Comparison of ENCODE assay signal across 18 cellular contexts in genomic region chr15:63449711-63450110, GRCh38. TPM values are rescaled to one million over a fixed set of nuclear protein-coding genes. Genes with fewer than 3 reads are reported as not detected.
DNase-seq lines count a peak whose midpoint lies in the region; ATAC-seq and TF ChIP-seq lines count a peak whose summit lies in the region.
"Had no signal": no experiment of that assay in that cellular context is flagged by ENCODE, and none has a peak within 500 bp of the region (broad histone marks: within the 10 kb centered on the region; RNA-seq: fewer than 3 reads in every experiment).

No MANE protein-coding gene starts in this region.

- H3K27ac Mint-ChIP-seq in CD14-positive monocyte (peak overlapping the region; percentile 67 to 97 (median 87)), endodermal cell (peak overlapping the region; percentile 47), nephron (peak overlapping the region; percentile 25 to 61 (median 36))

- TF ChIP-seq POLR2A in IMR-90 (IDR thresholded peaks at IDR 0.05; ENCODE audit: low read depth, low read length), result no peak
- no peak for TF ChIP-seq POLR2A in suprapubic skin (IDR thresholded peaks at IDR 0.05)

- H3K4me3 Mint-ChIP-seq in CD14-positive monocyte (no peak overlapping the region), endodermal cell (peak overlapping the region; percentile 28), nephron (no peak overlapping the region)

- TF ChIP-seq RAD21 in IMR-90 (IDR thresholded peaks at IDR 0.05; ENCODE audit: low read length), result no peak

- no peak overlapping the region for H4K91ac ChIP-seq in IMR-90 (ENCODE audit: insufficient read depth, low read depth, low read length)

- 0 out of 2 replicates have a peak, but pooled peaks cover 2% of the 10 kb centered on the region for H3K9me1 ChIP-seq in IMR-90 (ENCODE audit: insufficient read depth, low read length)

- no peak overlapping the region for H2AK9ac ChIP-seq in IMR-90 (replicated peaks; ENCODE audit: low read depth, low read length, poor library complexity)

- H2AFZ ChIP-seq in IMR-90 (replicated peaks; ENCODE audit: low read length, poor library complexity), result peak overlapping the region; percentile 72

- H3K9me3 ChIP-seq in IMR-90 (ENCODE audit: control insufficient read depth, insufficient read depth, low read length) (no peaks in the 10 kb centered on the region), endodermal cell (ENCODE audit: control insufficient read depth, low read length) (no peaks in the 10 kb centered on the region), suprapubic skin (no peaks in the 10 kb centered on the region)
- H3K9me3 ChIP-seq: heart right ventricle, prostate gland had no signal

- BruUV-seq in IMR-90 (replicated peaks; lab: Mats Ljungman, UMichigan), result no TSS peak

- H3K4me1 ChIP-seq in IMR-90 (ENCODE audit: control insufficient read depth, insufficient read depth, low read length) (peaks cover 4% of the 10 kb centered on the region; the same call in 1 of the 2 replicates), endodermal cell (ENCODE audit: control insufficient read depth, insufficient read depth, low read length) (peaks cover 16% of the 10 kb centered on the region), suprapubic skin (peaks cover 6% of the 10 kb centered on the region)
- H3K4me1 ChIP-seq: prostate gland had no signal

- no peak overlapping the region for H3K23ac ChIP-seq in IMR-90 (ENCODE audit: low read depth, low read length)

- intact Hi-C loops in CD14-positive monocyte (cut with micrococcal nuclease), result no loop called here
- intact Hi-C loops in IMR-90 (cut with micrococcal nuclease), result no loop called here

- in situ Hi-C loops in IMR-90 (cut with MboI; ENCODE audit: low sequenced_read_pairs), result no loop called here

- TF ChIP-seq CTCF in CD14-positive monocyte (IDR thresholded peaks at IDR 0.05) (no peak), IMR-90 (conservative IDR thresholded peaks at IDR 0.05; ENCODE audit: low read depth, low read length) (no peak), endodermal cell (conservative IDR thresholded peaks at IDR 0.05) (no peak), nephron (IDR thresholded peaks at IDR 0.05; ENCODE audit: unreplicated experiment in 3 of 3) (no peak), suprapubic skin (IDR thresholded peaks at IDR 0.05) (no peak)

- H3K79me1 ChIP-seq in IMR-90 (ENCODE audit: low read depth in 1 of 2, low read length in 2 of 2), result no peaks in the 10 kb centered on the region

- no peak overlapping the region for H3K18ac ChIP-seq in IMR-90 (ENCODE audit: low read depth, low read length)

- CTCF ChIA-PET in IMR-90 (lab: Yijun Ruan, JAX), result no interaction called here

- H3K4ac ChIP-seq in IMR-90 (ENCODE audit: low read depth, low read length), result no peak overlapping the region

- no peak overlapping the region for H3K4me2 ChIP-seq in IMR-90 (ENCODE audit: low read depth, low read length)

- POLR2A ChIA-PET in IMR-90 (lab: Charles Lee; ENCODE audit: unreplicated experiment), result no interaction called here

- H3K27me3 Mint-ChIP-seq in CD14-positive monocyte (ENCODE audit: low read depth in 3 of 3) (no peaks in the 10 kb centered on the region), endodermal cell (ENCODE audit: insufficient read depth) (no peaks in the 10 kb centered on the region), nephron (ENCODE audit: low read depth) (no peaks in the 10 kb centered on the region)

- no peak overlapping the region for H2AK5ac ChIP-seq in IMR-90 (ENCODE audit: low read depth, low read length)

- H3K14ac ChIP-seq in IMR-90 (replicated peaks; ENCODE audit: low read depth, low read length), result no peak overlapping the region

- no peak overlapping the region for H2BK15ac ChIP-seq in IMR-90 (ENCODE audit: low read depth, low read length)

- ATAC-seq in IMR-90 (ENCODE audit: low read depth), result peak; percentile 56
- no peak for ATAC-seq in HG03565 (IDR thresholded peaks at IDR 0.05; ENCODE audit: unreplicated experiment)
- ATAC-seq: esophagus mucosa, heart right ventricle, left cardiac atrium, Right ventricle myocardium inferior had no signal

- H4K5ac ChIP-seq in IMR-90 (ENCODE audit: low read depth, low read length), result no peak overlapping the region

- H3K56ac ChIP-seq in IMR-90 (ENCODE audit: extremely low read depth, insufficient read depth, low read length), result no peak overlapping the region

- no peak overlapping the region for H3K4me3 ChIP-seq in IMR-90 (ENCODE audit: insufficient read depth, low read depth, low read length)
- no peak overlapping the region for H3K4me3 ChIP-seq in endodermal cell (ENCODE audit: low read length)
- H3K4me3 ChIP-seq in suprapubic skin, result no peak overlapping the region
- H3K4me3 ChIP-seq: heart right ventricle, prostate gland had no signal

- H3K36me3 Mint-ChIP-seq in CD14-positive monocyte (no peaks in the 10 kb centered on the region), endodermal cell (ENCODE audit: low read depth) (no peaks in the 10 kb centered on the region), nephron (ENCODE audit: low read depth) (no peaks in the 10 kb centered on the region)

- H4K8ac ChIP-seq in IMR-90 (ENCODE audit: low read depth in 2 of 2, low read length in 2 of 2), result no peak overlapping the region

- H3K36me3 ChIP-seq in IMR-90 (ENCODE audit: control insufficient read depth, insufficient read depth, low read length) (no peaks in the 10 kb centered on the region), endodermal cell (ENCODE audit: control insufficient read depth, insufficient read depth, low read length) (no peaks in the 10 kb centered on the region), suprapubic skin (no peaks in the 10 kb centered on the region)
- H3K36me3 ChIP-seq: brain microvascular endothelial cell, heart right ventricle, prostate gland had no signal

- no peak overlapping the region for H3K9ac ChIP-seq in IMR-90 (ENCODE audit: low read depth, low read length)
- H3K9ac ChIP-seq in endodermal cell (ENCODE audit: extremely low read depth, low read length, poor library complexity, severe bottlenecking), result no peak overlapping the region

- H3K27ac ChIP-seq in IMR-90 (ENCODE audit: insufficient read depth, low read length) (no peak overlapping the region), endodermal cell (ENCODE audit: low read depth, low read length) (no peak overlapping the region), suprapubic skin (no peak overlapping the region)
- H3K27ac ChIP-seq: brain microvascular endothelial cell, prostate gland had no signal

- no peak overlapping the region for H2BK5ac ChIP-seq in IMR-90 (ENCODE audit: low read depth, low read length, poor library complexity, severe bottlenecking)

- H4K20me1 ChIP-seq in IMR-90 (ENCODE audit: insufficient read depth, low read length), result no peaks in the 10 kb centered on the region

- H3K27me3 ChIP-seq in IMR-90 (ENCODE audit: control insufficient read depth, insufficient read depth, low read length) (peaks cover 10% of the 10 kb centered on the region), endodermal cell (ENCODE audit: control insufficient read depth, insufficient read depth, low read length, poor library complexity, severe bottlenecking) (no peaks in the 10 kb centered on the region), suprapubic skin (no peaks in the 10 kb centered on the region)
- H3K27me3 ChIP-seq: brain microvascular endothelial cell, heart right ventricle had no signal

- dilution Hi-C loops in IMR-90 (cut with HindIII; ENCODE audit: low sequenced_read_pairs, unreplicated experiment), result no loop called here

- H3K9me3 Mint-ChIP-seq in CD14-positive monocyte (peaks cover 0 to 5% (median 2%) of the 10 kb centered on the region in 7 donors), endodermal cell (no peaks in the 10 kb centered on the region), nephron (no peaks in the 10 kb centered on the region)

- no peak for DNase-seq in CD14-positive monocyte (ENCODE audit: low spot score)
- DNase-seq in IMR-90, result no peak
- peak; percentile 86 for DNase-seq in endodermal cell
- no peak for DNase-seq in suprapubic skin (ENCODE audit: low spot score in 2 of 2)
- no peak for DNase-seq in DMS 273 (lab: John Stamatoyannopoulos, UW; ENCODE audit: unreplicated experiment)
- DNase-seq in NCI-H1930 (lab: John Stamatoyannopoulos, UW), result no peak
- DNase-seq: activated naive CD4-positive, alpha-beta T cell treated with anti-CD3 and anti-CD28 coated beads, Interleukin-2, amount 50 U/mL, for 16 hours; activated T-cell treated with anti-CD3 and anti-CD28 coated beads for 4 hours; brain microvascular endothelial cell; DMS153; heart right ventricle; left cardiac atrium; NCI-H748 treated with DMSO at 0.1 percent for 48 hours had no signal

- H2BK120ac ChIP-seq in IMR-90 (ENCODE audit: low read depth, low read length), result no peak overlapping the region; the same call in 1 of the 2 replicates

- WGBS in IMR-90 (ENCODE audit: extremely low coverage in 2 of 2, insufficient read length in 1 of 2), 2 experiments, result no CpG with 5 or more reads among the region's 3 CpGs
- WGBS in endodermal cell (ENCODE audit: insufficient coverage in 1 of 2, insufficient read length in 1 of 2), 2 experiments, result 47% methylated on average over 3 of the region's 3 CpGs; no CpG with 5 or more reads in 1 of the 2 experiments
- 44% methylated on average over 3 of the region's 3 CpGs for WGBS in suprapubic skin

- no peak for TF ChIP-seq EP300 in suprapubic skin (IDR thresholded peaks at IDR 0.05)

- H3K4me1 Mint-ChIP-seq in CD14-positive monocyte (peaks cover 39% of the 10 kb centered on the region), endodermal cell (peaks cover 37% of the 10 kb centered on the region), nephron (peaks cover 29% of the 10 kb centered on the region)

- no peak overlapping the region for H2BK20ac ChIP-seq in IMR-90 (ENCODE audit: low read depth, low read length)

TF ChIP-seq in IMR-90, 13 proteins besides CTCF, POLR2A, EP300 and RAD21 (continues in another document):
- TF ChIP-seq NFE2L2 (IDR thresholded peaks at IDR 0.05; ENCODE audit: low read depth, low read length) (no peak), ELK1 (IDR thresholded peaks at IDR 0.05; ENCODE audit: borderline replicate concordance, low read depth, low read length) (no peak)

RNA-seq across cellular contexts. Expression of gene USP3, which starts 54.7 kb away (rescaled TPM):
- polyA plus RNA-seq in CD14-positive monocyte (100 to 1,000 TPM in 1 of 2 donors, 10 to 100 TPM in 1; 91.4 to 122 TPM), IMR-90 (2012; rRNA removed) (13.7 and 17.3 TPM in 2 replicates)
- total RNA-seq in IMR-90 (2012; rRNA removed) (46.7 and 52.3 TPM in 2 replicates), endodermal cell (10 to 100 TPM; 51.5 to 52.5 TPM), suprapubic skin (100 to 1,000 TPM in 1 of 4 donors, 10 to 100 TPM in 3; 43.2 to 105 (median 48.0) TPM)
- 6.2 and 15.2 TPM in 2 replicates for polyA plus RNA-seq in IMR-90 (2012; cell fraction: cytosol; rRNA removed)
- polyA plus RNA-seq in IMR-90 (2012; cell fraction: nucleus; rRNA removed; ENCODE audit: low replicate concordance), result 23.8 and 84.1 TPM in 2 replicates
- polyA plus RNA-seq in endodermal cell (2013, experiment 1 of 2), result 64.2 TPM
- polyA plus RNA-seq in endodermal cell (2013, experiment 2 of 2), result 62.6 TPM

Comparison
In these comparisons a context has a peak if more than half of its experiments do, and no peak if none do; other contexts are left out.
1. H3K27ac Mint-ChIP-seq: peak in every context shown above with its lines; median percentile 87 in CD14-positive monocyte; 47 in endodermal cell; 36 in nephron.